Comparison of ENCODE assay signal across 9 cellular contexts in the genomic region with DNA sequence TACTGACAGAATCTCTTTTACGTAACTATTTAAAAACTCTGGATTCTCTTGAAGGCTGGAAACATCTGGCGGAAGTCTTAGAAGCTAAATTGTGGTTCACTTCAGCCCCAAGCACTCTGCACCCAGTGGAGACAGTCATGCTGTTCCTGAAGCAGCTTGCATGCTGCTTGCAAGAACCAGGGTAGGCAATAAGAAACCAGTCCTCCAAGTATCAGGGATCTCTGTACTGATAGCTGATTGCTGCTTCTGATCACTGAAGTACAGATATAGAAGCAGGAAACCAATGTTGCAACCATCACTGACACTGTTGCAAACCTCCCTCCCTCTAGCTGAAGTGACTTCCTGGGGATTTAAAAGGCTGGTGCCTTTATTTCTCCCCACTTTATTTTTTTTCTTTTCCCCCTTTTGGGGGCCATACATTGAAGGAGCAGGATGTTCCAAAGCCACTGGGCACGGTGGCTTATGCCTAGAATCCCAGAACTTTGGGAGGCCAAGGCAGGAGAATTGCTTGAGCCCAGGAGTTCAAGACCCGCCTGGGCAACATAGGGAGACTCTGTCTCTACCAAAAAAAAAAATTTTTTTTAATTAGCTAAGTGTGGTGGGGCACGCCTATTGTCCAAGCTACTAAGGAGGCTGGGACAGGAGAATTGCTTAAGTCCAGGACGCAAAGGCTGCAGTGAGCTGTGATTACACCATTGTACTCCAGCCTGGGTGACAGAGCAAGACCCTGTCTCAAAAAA. TPM values are rescaled to one million over a fixed set of nuclear protein-coding genes. Genes with fewer than 3 reads are reported as not detected.
A peak's percentile ranks its signal among the peaks of the same experiment; 100 is the strongest.
DNase-seq lines count a peak whose midpoint lies in the region; ATAC-seq and TF ChIP-seq lines count a peak whose summit lies in the region.
"Had no signal": no experiment of that assay in that cellular context is flagged by ENCODE, and none has a peak within 500 bp of the region (broad histone marks: within the 10 kb centered on the region; RNA-seq: fewer than 3 reads in every experiment).

No MANE protein-coding gene starts in this region.

- H3K4me1 ChIP-seq in aorta (ENCODE audit: control insufficient read depth in 1 of 2, insufficient read depth in 2 of 2, low read length in 2 of 2) (no peaks in the 10 kb centered on the region), colonic mucosa (no peaks in the 10 kb centered on the region)
- H3K4me1 ChIP-seq: body of pancreas had no signal

- WGBS in aorta, 2 donors = 93 to 95% methylated on average over 6 of the region's 6 CpGs

- TF ChIP-seq CTCF in endothelial cell (IDR thresholded peaks at IDR 0.05; ENCODE audit: unreplicated experiment) (no peak), colonic mucosa (IDR thresholded peaks at IDR 0.05) (no peak)

- no peak overlapping the region for H3K27ac ChIP-seq in aorta (ENCODE audit: low read depth in 1 of 2, low read length in 2 of 2)
- H3K27ac ChIP-seq in colonic mucosa = no peak overlapping the region
- H3K27ac ChIP-seq: body of pancreas had no signal

- H3K9me3 Mint-ChIP-seq in endothelial cell (ENCODE audit: unreplicated experiment) = no peaks in the 10 kb centered on the region

- H3K4me1 Mint-ChIP-seq in endothelial cell (ENCODE audit: unreplicated experiment) = peaks cover 4% of the 10 kb centered on the region

- H3K27me3 Mint-ChIP-seq in endothelial cell (ENCODE audit: unreplicated experiment) = peaks cover 2% of the 10 kb centered on the region

- peak overlapping the region; percentile 2 for H3K27ac Mint-ChIP-seq in endothelial cell (ENCODE audit: unreplicated experiment)

- H3K4me3 ChIP-seq in aorta (ENCODE audit: low read length in 2 of 2) (no peak overlapping the region), colonic mucosa (no peak overlapping the region)
- H3K4me3 ChIP-seq: body of pancreas had no signal

- H3K9me3 ChIP-seq in aorta (ENCODE audit: control insufficient read depth, low read length) = no peaks in the 10 kb centered on the region
- no peaks in the 10 kb centered on the region for H3K9me3 ChIP-seq in colonic mucosa
- H3K9me3 ChIP-seq: body of pancreas had no signal

- TF ChIP-seq POLR2A in GM18505 (IDR thresholded peaks at IDR 0.05; ENCODE audit: borderline replicate concordance, extremely low read depth, insufficient read depth, insufficient read length) = no peak

- DNase-seq in Ammon's horn (ENCODE audit: low spot score) (peak; percentile 66), MV-4-11 (lab: John Stamatoyannopoulos, UW) (peak; percentile 98), endothelial cell (ENCODE audit: low spot score) (no peak), aorta (no peak), colonic mucosa (no peak)
- DNase-seq: body of pancreas had no signal

- no peaks in the 10 kb centered on the region for H3K36me3 ChIP-seq in aorta (ENCODE audit: control insufficient read depth in 1 of 2, insufficient read depth in 2 of 2, low read length in 1 of 2)
- H3K36me3 ChIP-seq in colonic mucosa = no peaks in the 10 kb centered on the region

- no peaks in the 10 kb centered on the region for H3K27me3 ChIP-seq in aorta (ENCODE audit: control insufficient read depth in 1 of 2, insufficient read depth in 2 of 2, low read length in 1 of 2)
- H3K27me3 ChIP-seq in colonic mucosa = no peaks in the 10 kb centered on the region
- H3K27me3 ChIP-seq: body of pancreas had no signal

- no peak overlapping the region for H3K4me3 Mint-ChIP-seq in endothelial cell (ENCODE audit: unreplicated experiment)

- ATAC-seq in GM18505 (IDR thresholded peaks at IDR 0.05; ENCODE audit: unreplicated experiment) (peak; percentile 64), aorta (ENCODE audit: low FRiP score) (no peak), HG03457 (IDR thresholded peaks at IDR 0.05; ENCODE audit: unreplicated experiment) (no peak), HG02870 (IDR thresholded peaks at IDR 0.05; ENCODE audit: unreplicated experiment) (no peak)
- ATAC-seq: body of pancreas had no signal

- peaks cover 18% of the 10 kb centered on the region for H3K36me3 Mint-ChIP-seq in endothelial cell (ENCODE audit: low read depth, unreplicated experiment)

- no peak overlapping the region for H3K9ac ChIP-seq in colonic mucosa (ENCODE audit: low read depth in 2 of 2, low read length in 2 of 2)

- intact Hi-C loops in aorta (cut with DNase I) (no loop called here), colonic mucosa (cut with DNase I) (no loop called here)

RNA-seq across cellular contexts. Expression of gene SPCS1, which starts 15.3 kb away (rescaled TPM):
- total RNA-seq in endothelial cell (ENCODE audit: unreplicated experiment) = 83.9 TPM
- total RNA-seq in aorta = 10 to 100 TPM; 57.2 to 67.5 TPM
- polyA plus RNA-seq in aorta = 100 to 1,000 TPM; 114 to 119 TPM
- total RNA-seq in colonic mucosa = 100 to 1,000 TPM in 1 of 2 donors, 10 to 100 TPM in 1; 95.6 to 136 TPM

RNA-seq across cellular contexts. Expression of gene GLT8D1, which starts 15.6 kb away (rescaled TPM):
- total RNA-seq in endothelial cell (ENCODE audit: unreplicated experiment) (54.7 TPM), aorta (10 to 100 TPM; 28.7 to 48.4 TPM), colonic mucosa (10 to 100 TPM; 29.0 to 36.2 TPM)
- 10 to 100 TPM; 26.0 to 59.5 TPM for polyA plus RNA-seq in aorta

RNA-seq across cellular contexts. Expression of gene GNL3, which starts 35.3 kb away (rescaled TPM):
- 50.0 TPM for total RNA-seq in endothelial cell (ENCODE audit: unreplicated experiment)
- 10 to 100 TPM; 52.0 to 70.3 TPM for total RNA-seq in aorta
- polyA plus RNA-seq in aorta = 10 to 100 TPM; 20.9 to 32.9 TPM
- 10 to 100 TPM; 49.9 to 75.5 TPM for total RNA-seq in colonic mucosa

RNA-seq across cellular contexts. Expression of gene PBRM1, which starts 35.5 kb away (rescaled TPM):
- total RNA-seq in endothelial cell (ENCODE audit: unreplicated experiment) (68.7 TPM), aorta (10 to 100 TPM; 61.6 to 73.8 TPM), colonic mucosa (10 to 100 TPM; 53.6 to 65.7 TPM)
- 10 to 100 TPM in 1 of 2 donors, 1 to 10 TPM in 1; 6.9 to 11.3 TPM for polyA plus RNA-seq in aorta

RNA-seq across cellular contexts. Expression of gene NEK4, which starts 49.6 kb away (rescaled TPM):
- total RNA-seq in endothelial cell (ENCODE audit: unreplicated experiment) = 16.9 TPM
- total RNA-seq in aorta = 10 to 100 TPM; 21.7 to 22.1 TPM
- polyA plus RNA-seq in aorta = 1 to 10 TPM; 8.0 to 8.5 TPM
- 10 to 100 TPM; 21.2 to 29.1 TPM for total RNA-seq in colonic mucosa

Comparison
In these comparisons a context has a peak if more than half of its experiments do, and no peak if none do; other contexts are left out.
1. DNase-seq: peak in Ammon's horn (single experiment) and MV-4-11 (single experiment); none in endothelial cell (single experiment), aorta (0 of 2) and colonic mucosa (single experiment).